In genomic region chr19:15650123-15650522, GRCh38 we compare ENCODE assay signal across 2 cellular contexts. TPM values are rescaled to one million over a fixed set of nuclear protein-coding genes. Genes with fewer than 3 reads are reported as not detected.
"Had no signal": no experiment of that assay in that cellular context is flagged by ENCODE, and none has a peak within 500 bp of the region (broad histone marks: within the 10 kb centered on the region; RNA-seq: fewer than 3 reads in every experiment).

No MANE protein-coding gene starts in this region.

RNA-seq across cellular contexts. Expression of gene CYP4F3, which starts 9.4 kb away (rescaled TPM):
- total RNA-seq: G401 had no signal

RNA-seq across cellular contexts. Expression of gene CYP4F12, which starts 22.8 kb away (rescaled TPM):
- total RNA-seq: GM12878 had no signal

RNA-seq across cellular contexts. Expression of gene CYP4F8, which starts 35.1 kb away (rescaled TPM):
- total RNA-seq: G401, GM12878 had no signal
- polyA plus RNA-seq: GM12878 had no signal
